In genomic region chr5:106314221-106314824, GRCh38 we compare ENCODE assay signal across 24 cellular contexts.
DNase-seq lines count a peak whose midpoint lies in the region; ATAC-seq and TF ChIP-seq lines count a peak whose summit lies in the region.
"Had no signal": no experiment of that assay in that cellular context is flagged by ENCODE, and none has a peak within 500 bp of the region (broad histone marks: within the 10 kb centered on the region; RNA-seq: fewer than 3 reads in every experiment).

No MANE protein-coding gene starts in this region.

- no peak overlapping the region for H4K5ac ChIP-seq in IMR-90 (ENCODE audit: low read depth, low read length)

- no peaks in the 10 kb centered on the region for H4K20me1 ChIP-seq in IMR-90 (ENCODE audit: insufficient read depth, low read length)

- H3K14ac ChIP-seq in IMR-90 (replicated peaks; ENCODE audit: low read depth, low read length) = no peak overlapping the region

- H3K4me1 ChIP-seq in IMR-90 (ENCODE audit: control insufficient read depth, insufficient read depth, low read length) = no peaks in the 10 kb centered on the region
- H3K4me1 ChIP-seq in vagina = no peaks in the 10 kb centered on the region
- H3K4me1 ChIP-seq: breast epithelium, colonic mucosa, left lung, Peyer's patch, SJCRH30, transverse colon had no signal

- H3K27ac ChIP-seq in IMR-90 (ENCODE audit: insufficient read depth, low read length) = no peak overlapping the region
- no peak overlapping the region for H3K27ac ChIP-seq in vagina
- H3K27ac ChIP-seq: breast epithelium, colonic mucosa, left lung, Peyer's patch, SJCRH30, transverse colon had no signal

- H3K9me3 ChIP-seq in IMR-90 (ENCODE audit: control insufficient read depth, insufficient read depth, low read length) (no peaks in the 10 kb centered on the region), vagina (no peaks in the 10 kb centered on the region)
- H3K9me3 ChIP-seq: breast epithelium, colonic mucosa, left lung, Peyer's patch, SJCRH30, transverse colon had no signal

- H2BK15ac ChIP-seq in IMR-90 (ENCODE audit: low read depth, low read length) = no peak overlapping the region

- H2BK5ac ChIP-seq in IMR-90 (ENCODE audit: low read depth, low read length, poor library complexity, severe bottlenecking) = no peak overlapping the region

- dilution Hi-C loops in IMR-90 (cut with HindIII; ENCODE audit: low sequenced_read_pairs, unreplicated experiment) = no loop called here

- no peak overlapping the region for H3K23ac ChIP-seq in IMR-90 (ENCODE audit: low read depth, low read length)

- TF ChIP-seq CTCF in IMR-90 (conservative IDR thresholded peaks at IDR 0.05; ENCODE audit: low read depth, low read length) = no peak
- TF ChIP-seq CTCF in fibroblast of pulmonary artery (IDR thresholded peaks at IDR 0.05; ENCODE audit: low read length, missing control alignments) = no peak
- no peak for TF ChIP-seq CTCF in vagina (IDR thresholded peaks at IDR 0.05)

- in situ Hi-C loops in IMR-90 (cut with MboI; ENCODE audit: low sequenced_read_pairs) = no loop called here

- no peak overlapping the region for H3K56ac ChIP-seq in IMR-90 (ENCODE audit: extremely low read depth, insufficient read depth, low read length)

- no peak overlapping the region for H2AK5ac ChIP-seq in IMR-90 (ENCODE audit: low read depth, low read length)

- no peak overlapping the region for H2BK120ac ChIP-seq in IMR-90 (ENCODE audit: low read depth, low read length)

- no peak overlapping the region for H2AFZ ChIP-seq in IMR-90 (replicated peaks; ENCODE audit: low read length, poor library complexity)

- H3K27me3 ChIP-seq in IMR-90 (ENCODE audit: control insufficient read depth, insufficient read depth, low read length) = no peaks in the 10 kb centered on the region
- H3K27me3 ChIP-seq in vagina = no peaks in the 10 kb centered on the region
- H3K27me3 ChIP-seq: breast epithelium, colonic mucosa, left lung, Peyer's patch, SJCRH30, transverse colon had no signal

- POLR2A ChIA-PET in IMR-90 (lab: Charles Lee; ENCODE audit: unreplicated experiment) = no interaction called here

- TF ChIP-seq POLR2A in IMR-90 (IDR thresholded peaks at IDR 0.05; ENCODE audit: low read depth, low read length) (no peak), vagina (IDR thresholded peaks at IDR 0.05) (no peak)

- no peak for TF ChIP-seq RAD21 in IMR-90 (IDR thresholded peaks at IDR 0.05; ENCODE audit: low read length)

- no peak overlapping the region for H3K4me3 ChIP-seq in IMR-90 (ENCODE audit: insufficient read depth, low read depth, low read length)
- no peak overlapping the region for H3K4me3 ChIP-seq in fibroblast of pulmonary artery (replicated peaks; ENCODE audit: low read depth, low read length)
- no peak overlapping the region for H3K4me3 ChIP-seq in skeletal muscle cell (ENCODE audit: low read depth, low read length)
- H3K4me3 ChIP-seq in vagina = no peak overlapping the region
- H3K4me3 ChIP-seq: breast epithelium, colonic mucosa, left lung, Peyer's patch, SJCRH30, transverse colon had no signal

- no peak overlapping the region for H3K4me2 ChIP-seq in IMR-90 (ENCODE audit: low read depth, low read length)

- 0 out of 2 replicates have a peak, but pooled peaks cover 3% of the 10 kb centered on the region for H3K9me1 ChIP-seq in IMR-90 (ENCODE audit: insufficient read depth, low read length)

- H2BK20ac ChIP-seq in IMR-90 (ENCODE audit: low read depth, low read length) = no peak overlapping the region

- no peaks in the 10 kb centered on the region for H3K79me1 ChIP-seq in IMR-90 (ENCODE audit: low read depth in 1 of 2, low read length in 2 of 2)

- H2AK9ac ChIP-seq in IMR-90 (replicated peaks; ENCODE audit: low read depth, low read length, poor library complexity) = no peak overlapping the region

- H4K91ac ChIP-seq in IMR-90 (ENCODE audit: insufficient read depth, low read depth, low read length) = no peak overlapping the region

- BruUV-seq in IMR-90 (replicated peaks; lab: Mats Ljungman, UMichigan) = no TSS peak

- ATAC-seq in IMR-90 (ENCODE audit: low read depth) = no peak
- no peak for ATAC-seq in HG03108 (IDR thresholded peaks at IDR 0.05; ENCODE audit: unreplicated experiment)
- ATAC-seq: activated CD4-positive, alpha-beta T cell treated with anti-CD3 and anti-CD28 coated beads for 36 hours; left lung; natural killer cell; right cardiac atrium had no signal

- DNase-seq in IMR-90 (peak; percentile 17), brain pericyte (ENCODE audit: low read depth, low spot score) (peak; percentile 34), fibroblast of pulmonary artery (ENCODE audit: low read depth) (peak; percentile 76), skeletal muscle cell (ENCODE audit: low read depth) (peak; percentile 42), DMS53 (lab: John Stamatoyannopoulos, UW) (no peak), GM19240 (ENCODE audit: insufficient read length, low spot score) (no peak), vagina (ENCODE audit: extremely low spot score in 2 of 2) (no peak)
- DNase-seq: activated CD4-positive, alpha-beta T cell treated with anti-CD3 and anti-CD28 coated beads for 36 hours; activated gamma-delta T cell treated with Interleukin-2 at 50 U/mL for 16 hours; activated T-cell treated with anti-CD3 and anti-CD28 coated beads, Interleukin-2, amount 50 U/mL, for 24 hours; CD4-positive, alpha-beta T cell; colonic mucosa; endodermal cell; left lung; natural killer cell; NCI-H146; NCI-H510A treated with DMSO at 0.1 percent for 48 hours; Peyer's patch; right cardiac atrium; SJCRH30; T-helper 2 cell; transverse colon had no signal

- no peak overlapping the region for H4K8ac ChIP-seq in IMR-90 (ENCODE audit: low read depth in 2 of 2, low read length in 2 of 2)

- WGBS in IMR-90 (ENCODE audit: extremely low coverage in 2 of 2, insufficient read length in 1 of 2), 2 experiments = no CpG with 5 or more reads among the region's 2 CpGs

- CTCF ChIA-PET in IMR-90 (lab: Yijun Ruan, JAX) = no interaction called here

- H3K36me3 ChIP-seq in IMR-90 (ENCODE audit: control insufficient read depth, insufficient read depth, low read length) (no peaks in the 10 kb centered on the region), vagina (no peaks in the 10 kb centered on the region)
- H3K36me3 ChIP-seq: breast epithelium, colonic mucosa, left lung, Peyer's patch, SJCRH30, transverse colon had no signal

- no peak overlapping the region for H3K9ac ChIP-seq in IMR-90 (ENCODE audit: low read depth, low read length)

- intact Hi-C loops in IMR-90 (cut with micrococcal nuclease) (no loop called here), vagina (cut with DNase I) (loop anchor here (5.0 kb wide), 1 partner anchor 1888 kb away; no protein-coding TSS in a partner anchor)

- no peak overlapping the region for H3K4ac ChIP-seq in IMR-90 (ENCODE audit: low read depth, low read length)

- no peak overlapping the region for H3K18ac ChIP-seq in IMR-90 (ENCODE audit: low read depth, low read length)

TF ChIP-seq in IMR-90, 13 proteins besides CTCF, POLR2A, EP300 and RAD21:
- TF ChIP-seq SMC3 (IDR thresholded peaks at IDR 0.05; ENCODE audit: low read depth, low read length) = no peak
- TF ChIP-seq RCOR1 (IDR thresholded peaks at IDR 0.05; ENCODE audit: insufficient replicate concordance, low read length) = no peak
- TF ChIP-seq CEBPB (IDR thresholded peaks at IDR 0.05; ENCODE audit: low read depth, low read length) = no peak
- TF ChIP-seq ELK1 (IDR thresholded peaks at IDR 0.05; ENCODE audit: borderline replicate concordance, low read depth, low read length) = no peak
- TF ChIP-seq FOS (IDR thresholded peaks at IDR 0.05; ENCODE audit: low read depth, low read length) = no peak
- TF ChIP-seq MAFK (IDR thresholded peaks at IDR 0.05; ENCODE audit: low read depth, low read length) = no peak
- no peak for TF ChIP-seq NFE2L2 (IDR thresholded peaks at IDR 0.05; ENCODE audit: low read depth, low read length)
- TF ChIP-seq USF2 (IDR thresholded peaks at IDR 0.05; ENCODE audit: low read depth, low read length) = no peak
- TF ChIP-seq RFX5 (IDR thresholded peaks at IDR 0.05; ENCODE audit: low read depth, low read length) = no peak
- TF ChIP-seq MXI1 (IDR thresholded peaks at IDR 0.05; ENCODE audit: borderline replicate concordance, low read depth, low read length) = no peak
- TF ChIP-seq MAZ (IDR thresholded peaks at IDR 0.05; ENCODE audit: borderline replicate concordance, low read depth, low read length) = no peak
TF ChIP-seq in IMR-90: peak in this region for 0.

Comparison
In these comparisons a context has a peak if more than half of its experiments do, and no peak if none do; other contexts are left out.
1. DNase-seq: peak in IMR-90 (single experiment), brain pericyte (single experiment), fibroblast of pulmonary artery (single experiment) and skeletal muscle cell (single experiment); none in DMS53 (single experiment), GM19240 (single experiment) and vagina (0 of 2).